ENCODE assay signal across 10 cellular contexts in the genomic region with DNA sequence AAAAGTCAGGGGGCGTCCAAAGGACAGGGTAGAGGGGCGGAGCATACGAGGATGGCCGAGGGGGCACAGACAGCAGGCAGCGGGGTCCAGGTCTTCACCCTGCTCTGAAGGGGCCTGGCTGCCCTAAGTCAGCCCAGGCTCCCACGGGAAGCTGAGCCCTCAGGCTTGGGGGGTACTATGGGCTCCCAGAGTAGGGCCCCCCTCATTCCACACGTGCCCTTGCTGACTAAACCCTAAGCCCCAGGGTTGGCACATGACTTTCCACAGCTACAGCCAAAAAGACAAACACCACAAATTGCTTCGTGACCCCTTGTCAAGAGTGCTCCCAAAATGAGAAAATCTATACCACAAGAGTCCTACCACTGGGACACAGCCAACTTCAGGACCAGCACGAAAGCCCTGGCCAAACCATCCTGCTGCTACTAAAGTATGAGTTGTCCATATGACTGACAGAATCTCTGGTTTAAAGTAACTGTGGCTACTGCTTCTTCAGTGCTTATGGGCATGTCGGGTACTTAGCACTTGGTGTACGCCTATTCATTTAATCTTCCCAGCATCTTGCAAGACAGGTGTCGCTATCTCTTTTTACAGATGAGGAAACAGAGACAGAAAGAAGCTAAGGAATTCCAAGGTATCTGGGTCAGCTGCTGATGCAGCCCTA.
DNase-seq lines count a peak whose midpoint lies in the region; TF ChIP-seq lines count a peak whose summit lies in the region.
"Had no signal": no experiment of that assay in that cellular context is flagged by ENCODE, and none has a peak within 500 bp of the region (broad histone marks: within the 10 kb centered on the region; RNA-seq: fewer than 3 reads in every experiment).

No MANE protein-coding gene starts in this region.

- H3K27ac ChIP-seq in KOPT-K1 (ENCODE audit: low read depth, low read length, poor library complexity, severe bottlenecking) (peak overlapping the region; percentile 59), esophagus squamous epithelium (peak overlapping the region in 3 of 4 donors; percentile 49 to 67 (median 64)), transverse colon (peak overlapping the region; percentile 55 to 77 (median 74)), prostate gland (peak overlapping the region in 1 of 2 donors; percentile 4)
- H3K27ac ChIP-seq: C4-2B had no signal

- H3K27me3 Mint-ChIP-seq in activated naive CD4-positive, alpha-beta T cell treated with anti-CD3 and anti-CD28 coated beads, Interleukin-2, amount 50 U/mL, for 24 hours: no peaks in the 10 kb centered on the region

- in situ Hi-C loops in transverse colon (cut with MboI; ENCODE audit: low pct_ligation_motif_present in 1 of 4, low pct_unique_long_range_greater_than_20kb in 1 of 4, low sequenced_read_pairs in 3 of 4): no loop called here

- H3K27me3 ChIP-seq in esophagus squamous epithelium (no peaks in the 10 kb centered on the region), transverse colon (no peaks in the 10 kb centered on the region), prostate gland (replicated peaks; ENCODE audit: insufficient read depth) (no peaks in the 10 kb centered on the region)

- H3K9me3 Mint-ChIP-seq in activated naive CD4-positive, alpha-beta T cell treated with anti-CD3 and anti-CD28 coated beads, Interleukin-2, amount 50 U/mL, for 24 hours: no peaks in the 10 kb centered on the region

- H3K9me3 ChIP-seq in KOPT-K1 (ENCODE audit: insufficient read depth, low read length, poor library complexity, severe bottlenecking): no peaks in the 10 kb centered on the region
- no peaks in the 10 kb centered on the region for H3K9me3 ChIP-seq in esophagus squamous epithelium
- no peaks in the 10 kb centered on the region for H3K9me3 ChIP-seq in transverse colon
- H3K9me3 ChIP-seq in prostate gland: no peaks in the 10 kb centered on the region

- no peaks in the 10 kb centered on the region for H3K36me3 Mint-ChIP-seq in activated naive CD4-positive, alpha-beta T cell treated with anti-CD3 and anti-CD28 coated beads, Interleukin-2, amount 50 U/mL, for 24 hours

- DNase-seq in activated naive CD4-positive, alpha-beta T cell treated with anti-CD3 and anti-CD28 coated beads, Interleukin-2, amount 50 U/mL, for 16 hours: no peak
- no peak for DNase-seq in esophagus squamous epithelium (lab: John Stamatoyannopoulos, UW)
- no peak for DNase-seq in transverse colon
- no peak for DNase-seq in stimulated activated CD4-positive, alpha-beta T cell treated with anti-CD3 and anti-CD28 coated beads, Interleukin-15, amount 100 ng/mL, for 24 hours
- no peak for DNase-seq in prostate gland (ENCODE audit: low spot score)
- DNase-seq in T1000 (lab: John Stamatoyannopoulos, UW): no peak
- DNase-seq: NCI-H1930 had no signal

- no peak for TF ChIP-seq POLR2A in esophagus squamous epithelium (IDR thresholded peaks at IDR 0.05)
- TF ChIP-seq POLR2A in transverse colon (IDR thresholded peaks at IDR 0.05): no peak
- no peak for TF ChIP-seq POLR2A in prostate gland (IDR thresholded peaks at IDR 0.05)

- H3K4me3 Mint-ChIP-seq in activated naive CD4-positive, alpha-beta T cell treated with anti-CD3 and anti-CD28 coated beads, Interleukin-2, amount 50 U/mL, for 24 hours: no peak overlapping the region

- H3K4me3 ChIP-seq in esophagus squamous epithelium: peak overlapping the region in 2 of 4 donors; percentile 9 to 36
- H3K4me3 ChIP-seq in transverse colon: no peak overlapping the region
- H3K4me3 ChIP-seq in prostate gland: no peak overlapping the region

- H3K4me1 ChIP-seq in esophagus squamous epithelium: peaks cover 3 to 51% (median 19%) of the 10 kb centered on the region in 3 donors
- H3K4me1 ChIP-seq in transverse colon: peaks cover 18 to 43% (median 28%) of the 10 kb centered on the region in 4 donors
- peaks cover 3% of the 10 kb centered on the region for H3K4me1 ChIP-seq in prostate gland (replicated peaks)

- no peaks in the 10 kb centered on the region for H3K36me3 ChIP-seq in KOPT-K1 (ENCODE audit: insufficient read depth, low read length)
- no peaks in the 10 kb centered on the region for H3K36me3 ChIP-seq in esophagus squamous epithelium
- no peaks in the 10 kb centered on the region for H3K36me3 ChIP-seq in transverse colon
- no peaks in the 10 kb centered on the region for H3K36me3 ChIP-seq in prostate gland

- no peak for TF ChIP-seq CTCF in esophagus squamous epithelium (IDR thresholded peaks at IDR 0.05)
- no peak for TF ChIP-seq CTCF in transverse colon (IDR thresholded peaks at IDR 0.05)
- no peak for TF ChIP-seq CTCF in prostate gland (IDR thresholded peaks at IDR 0.05)

- no peak for TF ChIP-seq EP300 in transverse colon (IDR thresholded peaks at IDR 0.05; ENCODE audit: low read depth)

- 54 to 82% methylated on average over 10 to 12 of the region's 12 CpGs for WGBS in esophagus squamous epithelium, 2 donors
- 60 to 68% methylated on average over 5 to 12 of the region's 12 CpGs for WGBS in transverse colon (ENCODE audit: low coverage in 1 of 2), 2 donors
- 79% methylated on average over 12 of the region's 12 CpGs for WGBS in prostate gland

- H3K4me1 Mint-ChIP-seq in activated naive CD4-positive, alpha-beta T cell treated with anti-CD3 and anti-CD28 coated beads, Interleukin-2, amount 50 U/mL, for 24 hours: peaks cover 60% of the 10 kb centered on the region

- H3K27ac Mint-ChIP-seq in activated naive CD4-positive, alpha-beta T cell treated with anti-CD3 and anti-CD28 coated beads, Interleukin-2, amount 50 U/mL, for 24 hours: peak overlapping the region; percentile 47

- intact Hi-C loops in esophagus squamous epithelium (cut with DNase I) (no loop called here), transverse colon (cut with DNase I; ENCODE audit: low total_unique reads) (no loop called here), prostate gland (cut with DNase I) (no loop called here)
